Comparison of ENCODE assay signal across 1 cellular context in genomic region chr1:36398370-36398977, GRCh38.
TF ChIP-seq lines count a peak whose summit lies in the region.

No MANE protein-coding gene starts in this region.

TF ChIP-seq in K562, 482 proteins besides CTCF, POLR2A, EP300 and RAD21 (continued from another document and continues in another):
- TF ChIP-seq ZNF609 (CRISPR knock-in tag; IDR thresholded peaks at IDR 0.05; ENCODE audit: borderline replicate concordance) (no peak), NBN (IDR thresholded peaks at IDR 0.05; ENCODE audit: low read depth) (no peak), MTF1 (CRISPR knock-in tag; IDR thresholded peaks at IDR 0.05; ENCODE audit: borderline replicate concordance) (peak; percentile 72; the same call in 1 of the 2 replicates), THRAP3 (IDR thresholded peaks at IDR 0.05; ENCODE audit: borderline replicate concordance) (no peak), ADNP (tag; IDR thresholded peaks at IDR 0.05) (peak; percentile 47; the same call in 1 of the 2 replicates), ETS1 (conservative IDR thresholded peaks at IDR 0.05; ENCODE audit: control insufficient read depth, low read depth, low read length) (no peak), TRIM25 (IDR thresholded peaks at IDR 0.05; ENCODE audit: borderline replicate concordance) (no peak), AFF1 (IDR thresholded peaks at IDR 0.05; ENCODE audit: low read depth in 1 of 2, partially characterized antibody in 2 of 2) (no peak), HBP1 (CRISPR knock-in tag; IDR thresholded peaks at IDR 0.05) (peak; percentile 78; the same call in 1 of the 2 replicates), ZNF75A (CRISPR knock-in tag; IDR thresholded peaks at IDR 0.05) (no peak), NCOR1 (IDR thresholded peaks at IDR 0.05) (no peak), ZNF655 (CRISPR knock-in tag; IDR thresholded peaks at IDR 0.05) (no peak), ZNF280B (CRISPR knock-in tag; IDR thresholded peaks at IDR 0.05) (no peak), CREB3 (tag; conservative IDR thresholded peaks at IDR 0.05; ENCODE audit: low read depth) (peak; percentile 97), HEY1 (CRISPR knock-in tag; IDR thresholded peaks at IDR 0.05; ENCODE audit: borderline replicate concordance) (no peak), RFX7 (CRISPR knock-in tag; IDR thresholded peaks at IDR 0.05) (peak; percentile 64; the same call in 1 of the 2 replicates), SMARCB1 (IDR thresholded peaks at IDR 0.05; ENCODE audit: insufficient read length, low read depth) (no peak), ARID3B (CRISPR knock-in tag; IDR thresholded peaks at IDR 0.05; ENCODE audit: borderline replicate concordance) (no peak), UBTF (IDR thresholded peaks at IDR 0.05; ENCODE audit: borderline replicate concordance in 1 of 2, low read depth in 2 of 2, low read length in 2 of 2) (no peak), NFIC (IDR thresholded peaks at IDR 0.05) (no peak), MXD1 (CRISPR knock-in tag; IDR thresholded peaks at IDR 0.05; ENCODE audit: borderline replicate concordance, poor library complexity, severe bottlenecking) (peak; percentile 61), MECOM (CRISPR knock-in tag; IDR thresholded peaks at IDR 0.05) (peak; percentile 93), E2F5 (CRISPR knock-in tag; IDR thresholded peaks at IDR 0.05) (no peak), PKNOX1 (IDR thresholded peaks at IDR 0.05) (no peak), ZNF589 (CRISPR knock-in tag; IDR thresholded peaks at IDR 0.05; ENCODE audit: low read depth) (peak; percentile 94; the same call in 1 of the 2 replicates)
